In the genomic region with DNA sequence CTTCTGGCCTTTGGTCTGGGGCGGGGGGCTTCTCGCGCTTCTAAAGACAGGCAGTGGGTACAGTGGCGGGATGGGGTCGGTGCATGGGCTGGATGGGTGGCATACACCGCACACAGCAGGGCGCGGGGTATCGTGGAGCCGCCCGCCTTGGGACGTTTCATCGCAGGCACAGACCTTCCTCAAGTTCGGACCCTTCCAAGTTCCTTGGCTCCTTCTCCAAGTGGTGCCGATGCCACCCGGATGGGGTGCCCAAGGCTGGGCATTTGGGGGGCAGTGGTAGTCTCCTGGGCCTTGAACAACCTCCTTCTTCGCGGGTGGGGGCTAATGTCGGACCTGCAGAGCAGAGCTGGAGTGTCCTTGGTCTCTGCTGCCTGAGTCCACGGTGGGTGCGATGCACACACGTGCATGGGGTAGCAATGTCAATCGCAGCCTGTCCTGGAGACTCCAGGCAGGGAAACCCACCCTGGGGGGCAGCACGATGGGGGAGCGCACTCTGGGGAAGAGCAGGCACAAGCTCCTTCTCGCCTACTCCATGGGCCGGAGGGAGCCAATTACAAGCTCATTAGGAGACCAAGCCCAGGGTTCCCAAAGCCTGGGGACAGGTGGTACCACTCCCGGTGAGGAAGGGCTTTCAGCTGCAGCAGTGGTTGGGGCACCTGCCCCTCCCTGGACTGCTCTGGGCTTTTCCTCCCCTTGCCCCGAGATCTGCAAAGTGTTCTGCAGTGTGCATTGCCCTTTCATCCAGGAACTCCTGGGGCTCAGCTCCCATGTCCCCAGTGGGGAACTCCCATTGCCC, we compare ENCODE assay signal across 8 cellular contexts. TPM values are rescaled to one million over a fixed set of nuclear protein-coding genes. Genes with fewer than 3 reads are reported as not detected.
DNase-seq lines count a peak whose midpoint lies in the region; ATAC-seq, FAIRE-seq and TF ChIP-seq lines count a peak whose summit lies in the region.

No MANE protein-coding gene starts in this region.

- H3K79me2 ChIP-seq in H1 (ENCODE audit: control insufficient read depth in 1 of 2, insufficient read depth in 2 of 2, low read length in 2 of 2) (no peaks in the 10 kb centered on the region; a peak in 1 of 4 replicates), neural progenitor cell (ENCODE audit: low read depth) (peaks cover 10% of the 10 kb centered on the region)

- no peak overlapping the region for H2BK120ac ChIP-seq in H1 (replicated peaks; ENCODE audit: low read depth, low read length)

- H4K5ac ChIP-seq in H1 (ENCODE audit: insufficient read length, low read depth, low read length): no peak overlapping the region

- H3K4me2 ChIP-seq in BLaER1: peak overlapping the region; percentile 98
- H3K4me2 ChIP-seq in H1 (ENCODE audit: insufficient read depth in 1 of 2, low read depth in 2 of 2, low read length in 2 of 2): peak overlapping the region; percentile 14 to 65; a peak in 3 of 4 replicates
- peak overlapping the region; percentile 68 for H3K4me2 ChIP-seq in neural progenitor cell

- H3K9ac ChIP-seq in BLaER1 (peak overlapping the region; percentile 92), H1 (replicated peaks in 1 of 4; ENCODE audit: extremely low read depth in 1 of 4, low read depth in 3 of 4, low read length in 3 of 4) (no peak overlapping the region), neural progenitor cell (no peak overlapping the region)

- peak overlapping the region; percentile 74 for H4K8ac ChIP-seq in H1 (ENCODE audit: extremely low read depth, insufficient read depth, low read length)

- TF ChIP-seq RAD21 in H1 (IDR thresholded peaks at IDR 0.05 in 1 of 2, conservative IDR thresholded peaks at IDR 0.05 in 1 of 2; ENCODE audit: low read depth in 2 of 2, low read length in 2 of 2): no peak

- peaks cover 6% of the 10 kb centered on the region; the same call in 1 of the 2 replicates for H3K23me2 ChIP-seq in H1 (ENCODE audit: low read depth, low read length)

- H3K4ac ChIP-seq in H1 (replicated peaks; ENCODE audit: insufficient read length, low read depth, low read length): no peak overlapping the region

- TF ChIP-seq CTCF in H1 (IDR thresholded peaks at IDR 0.05; ENCODE audit: control extremely low read depth in 1 of 3, insufficient read depth in 1 of 3, low read depth in 1 of 3, low read length in 3 of 3) (no peak), neural progenitor cell (IDR thresholded peaks at IDR 0.05) (no peak)

- H3K14ac ChIP-seq in H1 (ENCODE audit: insufficient read length): no peak overlapping the region

- H3F3A ChIP-seq in neural progenitor cell (ENCODE audit: low read depth): peaks cover 24% of the 10 kb centered on the region

- peaks cover 10% of the 10 kb centered on the region for H3K27me3 Mint-ChIP-seq in neural progenitor cell (ENCODE audit: insufficient read depth, low read depth)

- H4K20me1 ChIP-seq in BLaER1 (peaks cover 33% of the 10 kb centered on the region), H1 (replicated peaks in 1 of 2; ENCODE audit: control insufficient read depth in 1 of 2, insufficient read depth in 2 of 2, low read length in 2 of 2) (peaks cover 4 to 9% of the 10 kb centered on the region in 2 experiments), neural progenitor cell (ENCODE audit: low read depth) (peaks cover 42% of the 10 kb centered on the region)

- no peak overlapping the region for H3K56ac ChIP-seq in H1 (replicated peaks; ENCODE audit: insufficient read length, low read depth, low read length)

- POLR2A ChIA-PET in H1 (lab: Charles Lee; ENCODE audit: partially characterized antibody): interaction anchor here (0.8 to 2.2 kb wide), 6 partner anchors 10 to 114 kb away, joined by 3 to 13 read pairs (median 5); partner anchors contain the start of gene VAC14

- peak overlapping the region; percentile 13; the same call in 1 of the 2 replicates for H2BK5ac ChIP-seq in H1 (ENCODE audit: low read depth, low read length)

- CTCF ChIA-PET in H1 (lab: Charles Lee; ENCODE audit: partially characterized antibody): interaction anchor here (0.6 to 6.8 kb wide), 12 partner anchors 9 to 1075 kb away, joined by 3 to 57 read pairs (median 5); no protein-coding TSS in a partner anchor

- no peaks in the 10 kb centered on the region for H3K9me3 Mint-ChIP-seq in neural progenitor cell

- no peak for TF ChIP-seq EP300 in H1 (IDR thresholded peaks at IDR 0.05; ENCODE audit: borderline replicate concordance in 1 of 2, low read depth in 2 of 2, low read length in 2 of 2)

- H3K27me3 ChIP-seq in BLaER1 (no peaks in the 10 kb centered on the region), H1 (replicated peaks in 1 of 4; ENCODE audit: control insufficient read depth in 3 of 4, extremely low read depth in 1 of 4, insufficient read depth in 3 of 4, low read length in 3 of 4) (peaks cover 0 to 8% (median 3%) of the 10 kb centered on the region in 4 experiments; a peak in 4 of 7 replicates), neural progenitor cell (peaks cover 10% of the 10 kb centered on the region)

- H3K27ac ChIP-seq in BLaER1 (peak overlapping the region; percentile 90), H1 (ENCODE audit: low read depth, low read length) (no peak overlapping the region), neural progenitor cell (no peak overlapping the region)

- H3K23ac ChIP-seq in H1 (ENCODE audit: insufficient read length): no peak overlapping the region

- peaks cover 89% of the 10 kb centered on the region for H3K4me1 ChIP-seq in BLaER1
- H3K4me1 ChIP-seq in H1 (replicated peaks in 1 of 4; ENCODE audit: control insufficient read depth in 3 of 4, insufficient read depth in 4 of 4, low read length in 3 of 4): peaks cover 0 to 21% (median 14%) of the 10 kb centered on the region in 4 experiments; a peak in 6 of 7 replicates
- peaks cover 14% of the 10 kb centered on the region for H3K4me1 ChIP-seq in neural progenitor cell

- H3K27ac Mint-ChIP-seq in neural progenitor cell: peak overlapping the region; percentile 66

- TF ChIP-seq POLR2A in H1 (IDR thresholded peaks at IDR 0.05; ENCODE audit: control extremely low read depth in 1 of 2, low read depth in 2 of 2, low read length in 2 of 2): no peak

- H3K36me3 ChIP-seq in BLaER1 (peaks cover 17% of the 10 kb centered on the region), H1 (ENCODE audit: control insufficient read depth in 2 of 4, insufficient read depth in 4 of 4, low read length in 3 of 4) (no peaks in the 10 kb centered on the region), neural progenitor cell (no peaks in the 10 kb centered on the region)

- H3K4me1 Mint-ChIP-seq in neural progenitor cell: peaks cover 32% of the 10 kb centered on the region

- no peaks in the 10 kb centered on the region for H3K36me3 Mint-ChIP-seq in neural progenitor cell

- H2AFZ ChIP-seq in H1 (ENCODE audit: low read length) (no peak overlapping the region), neural progenitor cell (replicated peaks) (no peak overlapping the region)

- H4K91ac ChIP-seq in H1 (replicated peaks; ENCODE audit: insufficient read length, low read length): peak overlapping the region; percentile 92

- no peak for FAIRE-seq in H1 (lab: Jason Lieb, UNC)

- 56% methylated on average over 24 of the region's 29 CpGs; no CpG with 5 or more reads in 1 of the 2 experiments for WGBS in H1 (ENCODE audit: extremely low coverage in 1 of 2, insufficient coverage in 1 of 2, insufficient read length in 1 of 2, insufficient replicate concordance in 2 of 2, low coverage in 1 of 2, low lambda C conversion rate in 2 of 2, missing lambda C conversion rate in 1 of 2), 2 experiments

- ATAC-seq in GM18873 (IDR thresholded peaks at IDR 0.05; ENCODE audit: low FRiP score, unreplicated experiment): no peak

- no peak overlapping the region for H2AK5ac ChIP-seq in H1 (ENCODE audit: low read depth, low read length)

- H2BK12ac ChIP-seq in H1 (ENCODE audit: low read depth, low read length): peak overlapping the region; percentile 76; the same call in 1 of the 2 replicates

- H3K79me1 ChIP-seq in H1 (ENCODE audit: low read depth, low read length): peaks cover 3% of the 10 kb centered on the region; the same call in 1 of the 2 replicates

- H3K4me3 Mint-ChIP-seq in neural progenitor cell: peak overlapping the region; percentile 86

- H3K9me3 ChIP-seq in BLaER1 (no peaks in the 10 kb centered on the region), H1 (ENCODE audit: insufficient read depth in 2 of 2, low read depth in 1 of 2, low read length in 1 of 2) (no peaks in the 10 kb centered on the region), neural progenitor cell (ENCODE audit: low read depth) (no peaks in the 10 kb centered on the region)

- no peak overlapping the region for H2BK20ac ChIP-seq in H1 (ENCODE audit: low read length)

- 0 out of 2 replicates have a peak overlapping the region, but pooled peaks have one; percentile 48 for H2BK15ac ChIP-seq in H1 (ENCODE audit: low read length)

- H3K4me3 ChIP-seq in BLaER1 (peak overlapping the region; percentile 92), H1 (ENCODE audit: extremely low read depth in 1 of 4, insufficient read depth in 2 of 4, low read depth in 3 of 4, low read length in 4 of 4) (peak overlapping the region; percentile 21 to 57 (median 38); a peak in 7 of 8 replicates), neural progenitor cell (peak overlapping the region; percentile 47)

- H3K18ac ChIP-seq in H1 (ENCODE audit: extremely low read depth, low read length): peak overlapping the region; percentile 5

- DNase-seq in M059J (ENCODE audit: low read depth) (peak; percentile 61), H1 (ENCODE audit: low read depth in 1 of 2, low spot score in 2 of 2) (no peak), neural progenitor cell (ENCODE audit: low spot score) (no peak), middle frontal gyrus (ENCODE audit: extremely low spot score, low spot score) (no peak), hepatic stellate cell (ENCODE audit: low spot score) (no peak), T-helper 1 cell (no peak)

RNA-seq across cellular contexts. Expression of gene MTSS2, which starts 0.7 kb away (rescaled TPM):
- total RNA-seq in M059J (2014; rRNA removed; shearing (Covaris generic)): 39.3 and 69.0 TPM in 2 replicates
- 34.2 and 36.7 TPM in 2 replicates for total RNA-seq in H1 (2021; fragmentation: NEBNext Ultra II Directional; extraction: Animal tissue kit (Norgen Biotek cat#: 25700))
- polyA plus RNA-seq in H1 (2011; rRNA removed): 23.3 and 33.8 TPM in 2 replicates
- polyA plus RNA-seq in H1 (2011; cell fraction: cytosol; rRNA removed): 26.1 TPM
- polyA plus RNA-seq in H1 (2011; cell fraction: nucleus; rRNA removed): 34.8 TPM
- 22.4 to 38.9 TPM (median 37.5 TPM) in 4 replicates for polyA plus RNA-seq in H1 (2012, experiment 1 of 2)
- 14.0 TPM for polyA plus RNA-seq in H1 (2012, experiment 2 of 2)
- 32.8 TPM for polyA plus RNA-seq in H1 (2013, experiment 1 of 2)
- polyA plus RNA-seq in H1 (2013, experiment 2 of 2): 34.0 TPM
- polyA minus RNA-seq in H1 (2011; rRNA and poly(A)+ RNA removed): 13.3 and 15.3 TPM in 2 replicates
- 23.2 TPM for polyA minus RNA-seq in H1 (2011; cell fraction: cytosol; rRNA and poly(A)+ RNA removed)
- polyA minus RNA-seq in H1 (2011; cell fraction: nucleus; rRNA and poly(A)+ RNA removed): 18.2 TPM
- total RNA-seq in neural progenitor cell (ENCODE audit: low replicate concordance): 6.2 and 22.1 TPM in 2 replicates

RNA-seq across cellular contexts. Expression of gene IL34, which starts 40.2 kb away (rescaled TPM):
- total RNA-seq in M059J (2014; rRNA removed; shearing (Covaris generic)): 0.86 TPM in 1 of 2 replicates, not detected in the other
- total RNA-seq in H1 (2021; fragmentation: NEBNext Ultra II Directional; extraction: Animal tissue kit (Norgen Biotek cat#: 25700)): 4.0 and 4.6 TPM in 2 replicates
- 5.6 and 8.0 TPM in 2 replicates for polyA plus RNA-seq in H1 (2011; rRNA removed)
- 6.7 TPM for polyA plus RNA-seq in H1 (2011; cell fraction: cytosol; rRNA removed)
- polyA plus RNA-seq in H1 (2011; cell fraction: nucleus; rRNA removed): 9.0 TPM
- 4.6 to 6.5 TPM (median 5.2 TPM) in 4 replicates for polyA plus RNA-seq in H1 (2012, experiment 1 of 2)
- polyA plus RNA-seq in H1 (2012, experiment 2 of 2): 3.3 TPM
- polyA plus RNA-seq in H1 (2013, experiment 1 of 2): 2.7 TPM
- polyA plus RNA-seq in H1 (2013, experiment 2 of 2): 3.3 TPM
- polyA minus RNA-seq in H1 (2011; rRNA and poly(A)+ RNA removed): 1.7 and 2.2 TPM in 2 replicates
- polyA minus RNA-seq in H1 (2011; cell fraction: cytosol; rRNA and poly(A)+ RNA removed): 4.3 TPM
- polyA minus RNA-seq in H1 (2011; cell fraction: nucleus; rRNA and poly(A)+ RNA removed): 1.5 TPM
- not detected in 2 replicates for total RNA-seq in neural progenitor cell (ENCODE audit: low replicate concordance)

Comparison
In these comparisons a context has a peak if more than half of its experiments do, and no peak if none do; other contexts are left out.
1. H3K4me2 ChIP-seq: peak in every context shown above with its lines; median percentile 98 in BLaER1; 68 in neural progenitor cell; 40 in H1.
2. H3K4me3 ChIP-seq: peak in every context shown above with its lines; median percentile 92 in BLaER1; 47 in neural progenitor cell; 38 in H1.